Comparison of ENCODE assay signal across 8 cellular contexts in the genomic region with DNA sequence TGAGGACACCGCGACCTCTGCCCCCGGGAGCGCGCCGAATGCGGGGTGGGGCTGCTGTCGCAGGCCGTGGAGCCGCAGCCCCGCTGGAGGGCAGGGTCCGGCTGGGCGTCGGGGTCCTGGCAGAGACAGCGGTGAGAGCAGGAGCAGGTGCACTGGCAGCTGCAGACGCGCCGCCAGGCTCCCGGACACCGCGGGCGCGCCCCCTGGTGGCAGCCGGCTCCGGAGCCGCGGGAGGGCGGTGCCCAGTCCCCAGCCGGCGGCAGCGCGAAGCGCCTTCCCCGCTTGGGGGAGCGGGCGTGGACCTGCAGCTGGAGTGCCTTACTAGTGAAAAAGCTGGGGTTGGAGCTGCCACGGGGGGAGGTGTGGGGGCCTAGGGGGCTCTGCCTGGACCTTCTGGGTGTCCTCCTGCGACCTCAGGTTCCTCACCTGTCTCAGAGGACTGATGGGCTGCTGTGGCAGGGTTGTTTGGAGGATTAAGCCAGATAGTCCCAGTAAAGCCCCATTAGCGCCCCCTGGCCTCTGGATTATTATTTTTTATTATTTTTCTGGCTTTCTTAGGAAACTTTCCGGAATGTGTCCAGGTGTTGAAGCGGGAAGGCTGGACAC.
A peak's percentile ranks its signal among the peaks of the same experiment; 100 is the strongest.
DNase-seq lines count a peak whose midpoint lies in the region; ATAC-seq and TF ChIP-seq lines count a peak whose summit lies in the region.
"Not testable (repeated sequence)": the region's sequence is repeated elsewhere in the genome, so short reads cannot be mapped to it uniquely, and the experiment has no call there.

No MANE protein-coding gene starts in this region.

- POLR2A ChIA-PET in activated CD8-positive, alpha-beta T cell treated with anti-CD3 and anti-CD28 coated beads, Interleukin-2, amount 10 ng/mL, durations not matched to agents 7 days and 5 days (lab: Charles Lee): not testable (repeated sequence)

- H3K9me3 Mint-ChIP-seq in activated CD8-positive, alpha-beta T cell treated with anti-CD3 and anti-CD28 coated beads, Interleukin-2, amount 10 ng/mL, durations not matched to agents 7 days and 5 days (ENCODE audit: insufficient read depth): not testable (repeated sequence)

- CTCF ChIA-PET in activated CD8-positive, alpha-beta T cell treated with anti-CD3 and anti-CD28 coated beads, Interleukin-2, amount 10 ng/mL, durations not matched to agents 7 days and 5 days (lab: Charles Lee): interaction anchor here (2.3 to 3.0 kb wide), 2 partner anchors 119 to 129 kb away, joined by 10 to 25 read pairs; no protein-coding TSS in a partner anchor

- ATAC-seq in GM19035 (IDR thresholded peaks at IDR 0.05; ENCODE audit: unreplicated experiment) (peak; percentile 99), HG03108 (IDR thresholded peaks at IDR 0.05; ENCODE audit: unreplicated experiment) (peak; percentile 88)
- peak; percentile 98 for ATAC-seq in activated CD8-positive, alpha-beta T cell treated with anti-CD3 and anti-CD28 coated beads, Interleukin-2, amount 10 ng/mL, durations not matched to agents 7 days and 5 days

- 3% methylated on average over 41 of the region's 41 CpGs for WGBS in liver

- H3K27ac Mint-ChIP-seq in activated CD8-positive, alpha-beta T cell treated with anti-CD3 and anti-CD28 coated beads, Interleukin-2, amount 10 ng/mL, durations not matched to agents 7 days and 5 days: not testable (repeated sequence)

- not testable (repeated sequence) for H3K9me3 ChIP-seq in liver (ENCODE audit: control insufficient read depth in 4 of 4, low read length in 3 of 4)

- H3K4me3 Mint-ChIP-seq in activated CD8-positive, alpha-beta T cell treated with anti-CD3 and anti-CD28 coated beads, Interleukin-2, amount 10 ng/mL, durations not matched to agents 7 days and 5 days: peak overlapping the region; percentile 63

- not testable (repeated sequence) for H3K36me3 ChIP-seq in liver (ENCODE audit: control insufficient read depth in 4 of 4, insufficient read depth in 3 of 4, low read depth in 1 of 4, low read length in 3 of 4)

- peak in 1 of 2 donors; percentile 51 for TF ChIP-seq RAD21 in liver (IDR thresholded peaks at IDR 0.05)

- not testable (repeated sequence) for H3K36me3 Mint-ChIP-seq in activated CD8-positive, alpha-beta T cell treated with anti-CD3 and anti-CD28 coated beads, Interleukin-2, amount 10 ng/mL, durations not matched to agents 7 days and 5 days (ENCODE audit: low read depth)

- H3K27ac ChIP-seq in dorsolateral prefrontal cortex; liver (ENCODE audit: low read depth in 1 of 2, low read length in 2 of 2): not testable (repeated sequence)

- peak; percentile 82 for DNase-seq in AG20443 (ENCODE audit: low spot score)
- peak; percentile 11 for DNase-seq in NCI-H460 (ENCODE audit: extremely low read depth, low read depth)
- peak; percentile 79 for DNase-seq in activated CD8-positive, alpha-beta T cell treated with anti-CD3 and anti-CD28 coated beads, Interleukin-2, amount 10 ng/mL, durations not matched to agents 7 days and 5 days
- peak in 8 of 10 donors; percentile 18 to 84 (median 42) for DNase-seq in dorsolateral prefrontal cortex
- DNase-seq in stimulated activated CD4-positive, alpha-beta T cell treated with anti-CD3 and anti-CD28 coated beads, Interleukin-4, amount 100 ng/mL, for 1 hour: peak; percentile 80

- H3K4me1 Mint-ChIP-seq in activated CD8-positive, alpha-beta T cell treated with anti-CD3 and anti-CD28 coated beads, Interleukin-2, amount 10 ng/mL, durations not matched to agents 7 days and 5 days (ENCODE audit: low read depth): not testable (repeated sequence)

- H3K4me1 ChIP-seq in liver (ENCODE audit: control insufficient read depth in 4 of 4, insufficient read depth in 4 of 4, low read length in 3 of 4): not testable (repeated sequence)

- intact Hi-C loops in dorsolateral prefrontal cortex (cut with DNase I): loop anchor here (5.0 kb wide), 3 partner anchors 120 to 650 kb away; no protein-coding TSS in a partner anchor

- not testable (repeated sequence) for H3K27me3 Mint-ChIP-seq in activated CD8-positive, alpha-beta T cell treated with anti-CD3 and anti-CD28 coated beads, Interleukin-2, amount 10 ng/mL, durations not matched to agents 7 days and 5 days (ENCODE audit: low read depth)

- H3K9ac ChIP-seq in liver (ENCODE audit: low read depth in 1 of 2, low read length in 2 of 2): not testable (repeated sequence)

- H3K4me3 ChIP-seq in dorsolateral prefrontal cortex: peak overlapping the region in 54 of 59 donors; percentile 17 to 64 (median 41)
- peak overlapping the region in 1 of 3 donors; percentile 40 for H3K4me3 ChIP-seq in liver (ENCODE audit: low read depth in 1 of 3, low read length in 3 of 3)

- not testable (repeated sequence) for H3K27me3 ChIP-seq in dorsolateral prefrontal cortex; liver (ENCODE audit: control insufficient read depth in 4 of 4, insufficient read depth in 4 of 4, low read length in 3 of 4)

- TF ChIP-seq CTCF in dorsolateral prefrontal cortex (IDR thresholded peaks at IDR 0.05 in 54 of 56, conservative IDR thresholded peaks at IDR 0.05 in 2 of 56; ENCODE audit: low read depth in 1 of 56, partially characterized antibody in 56 of 56) (peak in 55 of 56 donors; percentile 17 to 86 (median 65)), liver (IDR thresholded peaks at IDR 0.05; ENCODE audit: low read depth, low read length, missing input control) (peak; percentile 57)

Comparison
In these comparisons a context has a peak if more than half of its experiments do, and no peak if none do; other contexts are left out.
1. DNase-seq: peak in every context shown above with its lines; median percentile 82 in AG20443; 80 in stimulated activated CD4-positive, alpha-beta T cell treated with anti-CD3 and anti-CD28 coated beads, Interleukin-4, amount 100 ng/mL, for 1 hour; 79 in activated CD8-positive, alpha-beta T cell treated with anti-CD3 and anti-CD28 coated beads, Interleukin-2, amount 10 ng/mL, durations not matched to agents 7 days and 5 days; 42 in dorsolateral prefrontal cortex; 11 in NCI-H460.